In genomic region chr1:78640462-78640861, GRCh38 we compare ENCODE assay signal across 17 cellular contexts. TPM values are rescaled to one million over a fixed set of nuclear protein-coding genes. Genes with fewer than 3 reads are reported as not detected.
A peak's percentile ranks its signal among the peaks of the same experiment; 100 is the strongest.
DNase-seq lines count a peak whose midpoint lies in the region; ATAC-seq and TF ChIP-seq lines count a peak whose summit lies in the region.
"Had no signal": no experiment of that assay in that cellular context is flagged by ENCODE, and none has a peak within 500 bp of the region (broad histone marks: within the 10 kb centered on the region; RNA-seq: fewer than 3 reads in every experiment).

No MANE protein-coding gene starts in this region.

- peaks cover 17% of the 10 kb centered on the region for H3K9me3 Mint-ChIP-seq in activated T-helper 1 cell treated with anti-CD3 and anti-CD28 coated beads, Interleukin-12 subunit alpha, Interleukin-12 subunit beta, Interleukin-2, Interleukin-4 antibody, amounts not matched to agents 30 ng/mL and 10 ng/mL and 1 ng/mL, durations not matched to agents 14 hours and 24 hours and 36 hours

- no peaks in the 10 kb centered on the region for H3K4me1 ChIP-seq in breast epithelium
- no peaks in the 10 kb centered on the region for H3K4me1 ChIP-seq in SK-N-SH (ENCODE audit: control insufficient read depth in 1 of 2, insufficient read depth in 2 of 2, low read depth in 1 of 2, low read length in 1 of 2)

- H3K9me3 ChIP-seq in breast epithelium (no peaks in the 10 kb centered on the region), SK-N-SH (0 out of 2 replicates have a peak, but pooled peaks cover 6% of the 10 kb centered on the region)

- CTCF ChIA-PET in SK-N-SH (lab: Yijun Ruan, JAX), result interaction anchor here (1.4 to 1.5 kb wide), 2 partner anchors 14 to 23 kb away, joined by 3 to 4 read pairs; no protein-coding TSS in a partner anchor

- TF ChIP-seq RAD21 in SK-N-SH (IDR thresholded peaks at IDR 0.05; ENCODE audit: low read length), result no peak

- ATAC-seq in GM18907 (IDR thresholded peaks at IDR 0.05; ENCODE audit: unreplicated experiment) (peak; percentile 70), GM21717 (IDR thresholded peaks at IDR 0.05; ENCODE audit: unreplicated experiment) (peak; percentile 65), HG03280 (IDR thresholded peaks at IDR 0.05; ENCODE audit: unreplicated experiment) (peak; percentile 66), GM19324 (IDR thresholded peaks at IDR 0.05; ENCODE audit: low FRiP score, unreplicated experiment) (no peak)

- no peak overlapping the region for H3K4me3 ChIP-seq in breast epithelium
- H3K4me3 ChIP-seq in SK-N-SH (ENCODE audit: low read depth in 2 of 2, low read length in 1 of 2), result no peak overlapping the region

- 85% methylated on average over 1 of the region's 1 CpG for WGBS in SK-N-SH (ENCODE audit: low lambda C conversion rate)

- H3K9me2 ChIP-seq in SK-N-SH, result no peaks in the 10 kb centered on the region

- no peaks in the 10 kb centered on the region for H3F3A ChIP-seq in SK-N-SH (replicated peaks; ENCODE audit: insufficient read depth)

- H3K27me3 ChIP-seq in breast epithelium, result no peaks in the 10 kb centered on the region
- no peaks in the 10 kb centered on the region for H3K27me3 ChIP-seq in SK-N-SH (ENCODE audit: insufficient read depth)

- no peak overlapping the region for H2AFZ ChIP-seq in SK-N-SH (ENCODE audit: low read depth)

- no peak overlapping the region for H3K4me3 Mint-ChIP-seq in activated T-helper 1 cell treated with anti-CD3 and anti-CD28 coated beads, Interleukin-12 subunit alpha, Interleukin-12 subunit beta, Interleukin-2, Interleukin-4 antibody, amounts not matched to agents 30 ng/mL and 10 ng/mL and 1 ng/mL, durations not matched to agents 14 hours and 24 hours and 36 hours

- H3K36me3 ChIP-seq in breast epithelium, result no peaks in the 10 kb centered on the region
- H3K36me3 ChIP-seq in SK-N-SH (replicated peaks in 1 of 2; ENCODE audit: control insufficient read depth in 1 of 2, insufficient read depth in 2 of 2, low read length in 1 of 2), result peaks cover 0 to 7% of the 10 kb centered on the region in 2 experiments

- POLR2A ChIA-PET in SK-N-SH (lab: Yijun Ruan, JAX), result no interaction called here

- H3K27ac ChIP-seq in breast epithelium, result no peak overlapping the region
- H3K27ac ChIP-seq in SK-N-SH (ENCODE audit: low read depth in 2 of 2, low read length in 1 of 2), result no peak overlapping the region
- H3K27ac ChIP-seq: VCaP had no signal

- TF ChIP-seq EP300 in SK-N-SH (IDR thresholded peaks at IDR 0.05; ENCODE audit: borderline replicate concordance in 1 of 2, low read depth in 1 of 2, low read length in 1 of 2), result no peak

- no peak for TF ChIP-seq POLR2A in breast epithelium (IDR thresholded peaks at IDR 0.05)

- no peak overlapping the region for H3K4me2 ChIP-seq in SK-N-SH

- TF ChIP-seq CTCF in breast epithelium (IDR thresholded peaks at IDR 0.05) (no peak), SK-N-SH (IDR thresholded peaks at IDR 0.05) (no peak)

- H3K36me3 Mint-ChIP-seq in activated T-helper 1 cell treated with anti-CD3 and anti-CD28 coated beads, Interleukin-12 subunit alpha, Interleukin-12 subunit beta, Interleukin-2, Interleukin-4 antibody, amounts not matched to agents 30 ng/mL and 10 ng/mL and 1 ng/mL, durations not matched to agents 14 hours and 24 hours and 36 hours (ENCODE audit: low read depth), result peaks cover 76% of the 10 kb centered on the region

- no peaks in the 10 kb centered on the region for H3K79me2 ChIP-seq in SK-N-SH (ENCODE audit: insufficient read depth)

- peaks cover 59% of the 10 kb centered on the region for H3K4me1 Mint-ChIP-seq in activated T-helper 1 cell treated with anti-CD3 and anti-CD28 coated beads, Interleukin-12 subunit alpha, Interleukin-12 subunit beta, Interleukin-2, Interleukin-4 antibody, amounts not matched to agents 30 ng/mL and 10 ng/mL and 1 ng/mL, durations not matched to agents 14 hours and 24 hours and 36 hours (ENCODE audit: low read depth)

- intact Hi-C loops in activated T-helper 1 cell treated with anti-CD3 and anti-CD28 coated beads, Interleukin-12 subunit alpha, Interleukin-12 subunit beta, Interleukin-2, Interleukin-4 antibody, amounts not matched to agents 30 ng/mL and 10 ng/mL and 1 ng/mL, durations not matched to agents 14 hours and 24 hours and 36 hours (cut with micrococcal nuclease), result loop anchor here (1.0 kb wide), 1 partner anchor 8 kb away; no protein-coding TSS in a partner anchor
- intact Hi-C loops in breast epithelium (cut with DNase I; ENCODE audit: low total_unique reads), result no loop called here

- peak overlapping the region; percentile 11 for H3K27ac Mint-ChIP-seq in activated T-helper 1 cell treated with anti-CD3 and anti-CD28 coated beads, Interleukin-12 subunit alpha, Interleukin-12 subunit beta, Interleukin-2, Interleukin-4 antibody, amounts not matched to agents 30 ng/mL and 10 ng/mL and 1 ng/mL, durations not matched to agents 14 hours and 24 hours and 36 hours

- H4K20me1 ChIP-seq in SK-N-SH (ENCODE audit: insufficient read depth), result no peaks in the 10 kb centered on the region

- H3K9ac ChIP-seq in SK-N-SH, result no peak overlapping the region

- no peaks in the 10 kb centered on the region for H3K27me3 Mint-ChIP-seq in activated T-helper 1 cell treated with anti-CD3 and anti-CD28 coated beads, Interleukin-12 subunit alpha, Interleukin-12 subunit beta, Interleukin-2, Interleukin-4 antibody, amounts not matched to agents 30 ng/mL and 10 ng/mL and 1 ng/mL, durations not matched to agents 14 hours and 24 hours and 36 hours (ENCODE audit: insufficient read depth)

- no peak for DNase-seq in activated T-helper 1 cell treated with anti-CD3 and anti-CD28 coated beads, Interleukin-12 subunit alpha, Interleukin-12 subunit beta, Interleukin-2, Interleukin-4 antibody, amounts not matched to agents 30 ng/mL and 10 ng/mL and 1 ng/mL, durations not matched to agents 14 hours and 24 hours and 36 hours (ENCODE audit: low spot score)
- DNase-seq in breast epithelium (ENCODE audit: low spot score in 2 of 2) (no peak), SK-N-SH (no peak)
- DNase-seq: activated naive CD4-positive, alpha-beta T cell treated with anti-CD3 and anti-CD28 coated beads, Interleukin-2, amount 50 U/mL, for 16 hours; C1 segment of cervical spinal cord; foreskin fibroblast; GOT3; mesendoderm; NCI-H2171; nucleus accumbens had no signal

TF ChIP-seq in SK-N-SH, 30 proteins besides CTCF, POLR2A, EP300 and RAD21 (continues in another document):
- TF ChIP-seq FOXM1 (IDR thresholded peaks at IDR 0.05; ENCODE audit: low read depth), result no peak
- no peak for TF ChIP-seq TAF1 (IDR thresholded peaks at IDR 0.05; ENCODE audit: borderline replicate concordance, low read depth, low read length)
- no peak for TF ChIP-seq TEAD4 (IDR thresholded peaks at IDR 0.05; ENCODE audit: borderline replicate concordance, insufficient read depth)
- no peak for TF ChIP-seq FOXJ3 (CRISPR knock-in tag; IDR thresholded peaks at IDR 0.05)
- no peak for TF ChIP-seq REST (IDR thresholded peaks at IDR 0.05; ENCODE audit: low read depth, low read length)
- no peak for TF ChIP-seq NRF1 (IDR thresholded peaks at IDR 0.05; ENCODE audit: low read depth, low read length)
- TF ChIP-seq USF1 (IDR thresholded peaks at IDR 0.05; ENCODE audit: borderline replicate concordance, low read depth), result no peak
- no peak for TF ChIP-seq JUND (IDR thresholded peaks at IDR 0.05)
- no peak for TF ChIP-seq SMC3 (IDR thresholded peaks at IDR 0.05; ENCODE audit: low read depth, low read length)

RNA-seq across cellular contexts. Expression of gene IFI44, which starts 9.2 kb away (rescaled TPM):
- total RNA-seq in activated T-helper 1 cell treated with anti-CD3 and anti-CD28 coated beads, Interleukin-12 subunit alpha, Interleukin-12 subunit beta, Interleukin-2, Interleukin-4 antibody, amounts not matched to agents 30 ng/mL and 10 ng/mL and 1 ng/mL, durations not matched to agents 14 hours and 24 hours and 36 hours, result 26.9 and 28.1 TPM in 2 replicates
- 10 to 100 TPM; 20.0 to 25.3 (median 24.0) TPM for total RNA-seq in breast epithelium
- 6.5 and 8.7 TPM in 2 replicates for polyA plus RNA-seq in SK-N-SH (2012; rRNA removed)
- polyA plus RNA-seq in SK-N-SH (2012; cell fraction: cytosol; rRNA removed), result 7.8 and 9.4 TPM in 2 replicates
- polyA plus RNA-seq in SK-N-SH (2012; cell fraction: nucleus; rRNA removed), result 4.9 and 14.3 TPM in 2 replicates

RNA-seq across cellular contexts. Expression of gene IFI44L, which starts 20.2 kb away (rescaled TPM):
- 16.7 and 21.8 TPM in 2 replicates for total RNA-seq in activated T-helper 1 cell treated with anti-CD3 and anti-CD28 coated beads, Interleukin-12 subunit alpha, Interleukin-12 subunit beta, Interleukin-2, Interleukin-4 antibody, amounts not matched to agents 30 ng/mL and 10 ng/mL and 1 ng/mL, durations not matched to agents 14 hours and 24 hours and 36 hours
- 10 to 100 TPM in 1 of 3 donors, 1 to 10 TPM in 2; 4.3 to 13.4 (median 7.8) TPM for total RNA-seq in breast epithelium
- polyA plus RNA-seq in SK-N-SH (2012; rRNA removed), result 1.1 TPM in 2 replicates
- polyA plus RNA-seq in SK-N-SH (2012; cell fraction: cytosol; rRNA removed), result 1.4 and 1.8 TPM in 2 replicates
- 1.5 and 2.8 TPM in 2 replicates for polyA plus RNA-seq in SK-N-SH (2012; cell fraction: nucleus; rRNA removed)
- total RNA-seq: bronchial epithelial cell, SK-MEL-5 had no signal
